Comparison of ENCODE assay signal across 25 cellular contexts in the genomic region with DNA sequence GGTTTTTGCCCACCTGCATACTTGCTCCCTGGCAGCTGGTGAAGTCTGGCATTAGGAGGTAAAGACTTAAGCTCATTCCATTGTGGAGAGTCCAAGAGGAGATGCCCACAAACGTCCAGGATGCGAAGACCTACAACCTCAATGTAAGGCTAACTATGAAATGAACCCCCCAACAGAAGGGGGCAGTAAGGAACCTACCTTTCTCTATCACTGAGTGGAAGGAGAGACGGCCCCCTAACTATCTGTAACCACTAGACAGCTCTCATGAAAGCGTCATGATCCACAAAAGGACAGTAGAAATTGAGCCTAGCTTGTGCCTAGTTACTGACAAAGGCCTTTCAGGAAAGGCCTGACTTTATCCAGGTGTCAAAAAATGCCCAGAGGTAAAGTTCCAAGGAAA. TPM values are rescaled to one million over a fixed set of nuclear protein-coding genes. Genes with fewer than 3 reads are reported as not detected.
DNase-seq lines count a peak whose midpoint lies in the region; ATAC-seq and TF ChIP-seq lines count a peak whose summit lies in the region.
"Had no signal": no experiment of that assay in that cellular context is flagged by ENCODE, and none has a peak within 500 bp of the region (broad histone marks: within the 10 kb centered on the region; RNA-seq: fewer than 3 reads in every experiment).

No MANE protein-coding gene starts in this region.

- intact Hi-C loops in A673 (cut with micrococcal nuclease; ENCODE audit: unreplicated experiment), result no loop called here

- ATAC-seq in foreskin keratinocyte (no peak), HG02763 (IDR thresholded peaks at IDR 0.05; ENCODE audit: unreplicated experiment) (no peak)
- ATAC-seq: activated CD8-positive, alpha-beta T cell treated with anti-CD3 and anti-CD28 coated beads, Interleukin-2, amount 10 ng/mL, durations not matched to agents 7 days and 5 days; naive thymus-derived CD4-positive, alpha-beta T cell; Panc1 had no signal

- H3K79me2 ChIP-seq in OCI-LY3 (ENCODE audit: low read length), result no peaks in the 10 kb centered on the region

- H3K9me3 ChIP-seq in A673 (ENCODE audit: low read depth, low read length, poor library complexity, severe bottlenecking), result no peaks in the 10 kb centered on the region
- H3K9me3 ChIP-seq in OCI-LY3 (ENCODE audit: insufficient read depth, low read length), result no peaks in the 10 kb centered on the region
- H3K9me3 ChIP-seq: esophagus squamous epithelium, uterus had no signal

- peak; percentile 20; the same call in 1 of the 2 replicates for TF ChIP-seq CTCF in A673 (conservative IDR thresholded peaks at IDR 0.05; ENCODE audit: low read depth, low read length)
- 0 out of 2 replicates have a peak, but pooled peaks have one; percentile 1 for TF ChIP-seq CTCF in GM12875 (IDR thresholded peaks at IDR 0.05; ENCODE audit: borderline replicate concordance, insufficient read depth, low read depth, low read length)
- TF ChIP-seq CTCF in OCI-LY3 (IDR thresholded peaks at IDR 0.05; ENCODE audit: low read depth, low read length), result peak; percentile 26; the same call in 1 of the 2 replicates
- TF ChIP-seq CTCF in foreskin keratinocyte (conservative IDR thresholded peaks at IDR 0.05), result peak; percentile 43

- no peak overlapping the region for H3K9ac ChIP-seq in OCI-LY3 (ENCODE audit: low read length)

- no peaks in the 10 kb centered on the region for H3K36me3 ChIP-seq in A673 (ENCODE audit: insufficient read depth, low read length, poor library complexity, severe bottlenecking)
- H3K36me3 ChIP-seq in OCI-LY3 (replicated peaks; ENCODE audit: low read depth, low read length), result no peaks in the 10 kb centered on the region
- H3K36me3 ChIP-seq: uterus had no signal

- no peaks in the 10 kb centered on the region for H3K4me1 Mint-ChIP-seq in activated naive CD8-positive, alpha-beta T cell treated with anti-CD3 and anti-CD28 coated beads for 36 hours
- H3K4me1 Mint-ChIP-seq: activated B cell treated with CpG ODN at 0.5 μM for 24 hours had no signal

- H4K20me1 ChIP-seq in OCI-LY3 (ENCODE audit: insufficient read depth, low read length), result no peaks in the 10 kb centered on the region

- BruUV-seq in A673 (replicated peaks; lab: Mats Ljungman, UMichigan), result no TSS peak

- no peak overlapping the region for H3K4me3 Mint-ChIP-seq in activated naive CD8-positive, alpha-beta T cell treated with anti-CD3 and anti-CD28 coated beads for 36 hours
- H3K4me3 Mint-ChIP-seq: activated B cell treated with CpG ODN at 0.5 μM for 24 hours; activated CD8-positive, alpha-beta T cell treated with anti-CD3 and anti-CD28 coated beads, Interleukin-2, amount 10 ng/mL, durations not matched to agents 7 days and 5 days; naive thymus-derived CD4-positive, alpha-beta T cell; T-helper 2 cell treated with Interferon-gamma antibody and Interleukin-4, amounts not matched to agents 5 μg/mL and 100 μg/mL, for 36 hours had no signal

- POLR2A ChIA-PET in A673 (lab: Charles Lee; ENCODE audit: low non-redundant PET), result no interaction called here

- H3K36me3 Mint-ChIP-seq in activated naive CD8-positive, alpha-beta T cell treated with anti-CD3 and anti-CD28 coated beads for 36 hours, result peaks cover 24% of the 10 kb centered on the region

- no peaks in the 10 kb centered on the region for H3K27me3 Mint-ChIP-seq in activated naive CD8-positive, alpha-beta T cell treated with anti-CD3 and anti-CD28 coated beads for 36 hours
- H3K27me3 Mint-ChIP-seq: activated B cell treated with CpG ODN at 0.5 μM for 24 hours; naive thymus-derived CD4-positive, alpha-beta T cell had no signal

- no peak overlapping the region for H2AFZ ChIP-seq in OCI-LY3 (ENCODE audit: low read depth, low read length)

- CTCF ChIA-PET in A673 (lab: Charles Lee), result no interaction called here

- DNase-seq in A673 (ENCODE audit: low spot score), result no peak
- DNase-seq in foreskin keratinocyte, result no peak
- no peak for DNase-seq in GM19238 (ENCODE audit: insufficient read length, low spot score)
- no peak for DNase-seq in activated naive CD8-positive, alpha-beta T cell treated with anti-CD3 and anti-CD28 coated beads for 36 hours
- no peak for DNase-seq in DMS79 treated with DMSO at 0.1 percent for 48 hours (lab: John Stamatoyannopoulos, UW)
- DNase-seq: ACHN; activated B cell treated with CpG ODN at 0.5 μM for 24 hours; activated CD8-positive, alpha-beta T cell treated with anti-CD3 and anti-CD28 coated beads, Interleukin-2, amount 10 ng/mL, durations not matched to agents 7 days and 5 days; activated naive CD4-positive, alpha-beta T cell treated with anti-CD3 and anti-CD28 coated beads, Interleukin-2, amount 50 U/mL, for 16 hours; activated T-cell treated with anti-CD3 and anti-CD28 coated beads, Interleukin-2, amount 50 U/mL, for 48 hours; cerebellar nuclear complex; effector CD8-positive, alpha-beta T cell; esophagus squamous epithelium; naive thymus-derived CD4-positive, alpha-beta T cell; NCI-H2171; NCI-H69; right cardiac atrium; substantia nigra; uterus had no signal

- no peak overlapping the region for H3K27ac Mint-ChIP-seq in activated naive CD8-positive, alpha-beta T cell treated with anti-CD3 and anti-CD28 coated beads for 36 hours
- H3K27ac Mint-ChIP-seq: activated B cell treated with CpG ODN at 0.5 μM for 24 hours; activated CD8-positive, alpha-beta T cell treated with anti-CD3 and anti-CD28 coated beads, Interleukin-2, amount 10 ng/mL, durations not matched to agents 7 days and 5 days; naive thymus-derived CD4-positive, alpha-beta T cell; T-helper 2 cell treated with Interferon-gamma antibody and Interleukin-4, amounts not matched to agents 5 μg/mL and 100 μg/mL, for 36 hours had no signal

- H3K4me3 ChIP-seq in A673 (ENCODE audit: low read depth, low read length, poor library complexity, severe bottlenecking), result no peak overlapping the region
- H3K4me3 ChIP-seq in GM12875 (ENCODE audit: low read depth, low read length), result no peak overlapping the region
- no peak overlapping the region for H3K4me3 ChIP-seq in OCI-LY3 (ENCODE audit: low read length)
- H3K4me3 ChIP-seq: esophagus squamous epithelium, uterus had no signal

- H3K27me3 ChIP-seq in A673 (replicated peaks; ENCODE audit: insufficient read depth, low read depth, low read length, poor library complexity) (no peaks in the 10 kb centered on the region), OCI-LY3 (ENCODE audit: low read depth, low read length) (no peaks in the 10 kb centered on the region), foreskin keratinocyte (no peaks in the 10 kb centered on the region)
- H3K27me3 ChIP-seq: esophagus squamous epithelium, uterus had no signal

- H3K4me1 ChIP-seq in A673 (ENCODE audit: insufficient read depth, low read length, poor library complexity, severe bottlenecking) (no peaks in the 10 kb centered on the region), OCI-LY3 (ENCODE audit: low read length) (no peaks in the 10 kb centered on the region), foreskin keratinocyte (no peaks in the 10 kb centered on the region)
- H3K4me1 ChIP-seq: esophagus squamous epithelium, uterus had no signal

- H3K27ac ChIP-seq in A673 (ENCODE audit: low read depth, low read length, poor library complexity, severe bottlenecking), result no peak overlapping the region
- H3K27ac ChIP-seq in OCI-LY3 (ENCODE audit: low read length), result no peak overlapping the region
- no peak overlapping the region for H3K27ac ChIP-seq in foreskin keratinocyte
- H3K27ac ChIP-seq: C4-2B, esophagus squamous epithelium, uterus had no signal

- H3K9me3 Mint-ChIP-seq in activated naive CD8-positive, alpha-beta T cell treated with anti-CD3 and anti-CD28 coated beads for 36 hours, result peaks cover 2% of the 10 kb centered on the region

- H3K4me2 ChIP-seq in OCI-LY3 (ENCODE audit: low read length), result no peak overlapping the region

RNA-seq across cellular contexts. Expression of a gene that starts 55.3 kb away (rescaled TPM):
- total RNA-seq in A673 (2021), result 35.7 and 38.6 TPM in 2 replicates
- 61.4 and 68.0 TPM in 2 replicates for total RNA-seq in foreskin keratinocyte
- polyA plus RNA-seq in foreskin keratinocyte, result 74.5 and 79.5 TPM in 2 replicates
- total RNA-seq in activated naive CD8-positive, alpha-beta T cell treated with anti-CD3 and anti-CD28 coated beads for 36 hours, result 1 to 10 TPM; 8.0 to 8.9 TPM

RNA-seq across cellular contexts. Expression of a gene that starts 55.7 kb away (rescaled TPM):
- total RNA-seq in A673 (2021), result 82.1 and 91.8 TPM in 2 replicates
- total RNA-seq in foreskin keratinocyte, result 33.9 and 41.5 TPM in 2 replicates
- polyA plus RNA-seq in foreskin keratinocyte, result 28.0 and 38.8 TPM in 2 replicates
- total RNA-seq in activated naive CD8-positive, alpha-beta T cell treated with anti-CD3 and anti-CD28 coated beads for 36 hours, result 10 to 100 TPM; 57.8 to 65.0 TPM
